1 cellular context compared by ENCODE assay signal in genomic region chr12:51118706-51119105, GRCh38.
TF ChIP-seq lines count a peak whose summit lies in the region.

No MANE protein-coding gene starts in this region.

TF ChIP-seq in WTC11, 78 proteins besides CTCF, POLR2A, EP300 and RAD21:
- no peak for TF ChIP-seq ZNF532 (CRISPR knock-in tag; IDR thresholded peaks at IDR 0.05; ENCODE audit: borderline replicate concordance)
